1 cellular context compared by ENCODE assay signal in the genomic region with DNA sequence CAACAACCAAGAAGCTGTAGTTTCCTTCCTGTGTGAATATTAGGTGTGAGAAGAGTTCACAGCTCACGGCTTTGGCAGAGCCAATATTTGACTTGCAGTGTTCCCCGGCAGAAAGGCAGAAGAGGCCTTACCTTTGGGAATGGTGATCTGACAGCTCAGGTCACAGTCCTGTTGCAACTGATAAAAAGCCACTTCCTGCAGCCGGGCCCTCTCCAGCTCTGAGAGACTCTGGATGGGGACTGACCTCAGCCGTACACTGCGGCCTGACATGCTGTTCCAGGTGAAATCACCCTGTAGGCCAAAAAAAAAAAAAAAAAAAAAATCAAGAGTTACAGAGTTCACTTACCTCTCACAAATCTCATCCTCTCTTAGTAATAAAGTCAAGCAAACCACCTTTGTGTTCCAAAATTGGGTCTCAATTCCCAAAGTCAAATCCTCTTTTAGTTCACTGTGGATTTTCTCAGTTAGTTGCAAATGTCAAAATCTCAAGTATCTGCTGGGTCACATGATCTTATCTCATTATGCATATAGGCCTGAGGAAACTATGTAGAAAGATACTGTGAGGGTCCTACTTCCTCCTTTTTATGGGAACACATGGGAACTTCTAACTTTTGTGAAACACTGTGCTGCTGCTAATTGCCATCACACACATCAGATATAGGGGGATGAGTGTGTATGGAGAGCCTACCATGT.
A peak's percentile ranks its signal among the peaks of the same experiment; 100 is the strongest.
TF ChIP-seq lines count a peak whose summit lies in the region.

No MANE protein-coding gene starts in this region.

TF ChIP-seq in K562, 482 proteins besides CTCF, POLR2A, EP300 and RAD21 (continued from another document):
- peak; percentile 71; the same call in 1 of the 2 replicates for TF ChIP-seq ZBTB40 (IDR thresholded peaks at IDR 0.05)
- no peak for TF ChIP-seq ZBTB40 (CRISPR knock-in tag; IDR thresholded peaks at IDR 0.05)
- peak; percentile 49 for TF ChIP-seq RNF2 (IDR thresholded peaks at IDR 0.05)
- peak; percentile 52; the same call in 1 of the 2 replicates for TF ChIP-seq USF2 (CRISPR knock-in tag; IDR thresholded peaks at IDR 0.05)
- TF ChIP-seq RFX7 (CRISPR knock-in tag; IDR thresholded peaks at IDR 0.05) = no peak
- no peak for TF ChIP-seq CBX8 (IDR thresholded peaks at IDR 0.05; ENCODE audit: borderline replicate concordance, extremely low read depth, low read depth, low read length, poor library complexity, severe bottlenecking)
- TF ChIP-seq TBP (optimal IDR thresholded peaks at IDR 0.05; ENCODE audit: low read depth, low read length) = peak; percentile 43
- peak; percentile 41 for TF ChIP-seq RBBP5 (IDR thresholded peaks at IDR 0.05; ENCODE audit: borderline replicate concordance, insufficient read depth, low read length, poor library complexity, severe bottlenecking)
- TF ChIP-seq CREM (IDR thresholded peaks at IDR 0.05; ENCODE audit: low read depth) = peak; percentile 6; the same call in 1 of the 2 replicates
- TF ChIP-seq ZNF384 (IDR thresholded peaks at IDR 0.05; ENCODE audit: low read depth, low read length) = peak; percentile 81
- 0 out of 4 replicates have a peak, but pooled peaks of 1 of the 2 experiments have one; percentile 8 for TF ChIP-seq TBL1XR1 (IDR thresholded peaks at IDR 0.05; ENCODE audit: low read length in 2 of 2)
- peak in 1 of 2 experiments; percentile 28; a peak in 1 of 4 replicates for TF ChIP-seq ARNT (IDR thresholded peaks at IDR 0.05)
- peak; percentile 47; the same call in 1 of the 2 replicates for TF ChIP-seq L3MBTL2 (IDR thresholded peaks at IDR 0.05)
- TF ChIP-seq MYC (IDR thresholded peaks at IDR 0.05; ENCODE audit: low read depth, low read length) = peak; percentile 62
- TF ChIP-seq MYC (CRISPR knock-in tag; IDR thresholded peaks at IDR 0.05; ENCODE audit: borderline replicate concordance, low read depth) = no peak
- no peak for TF ChIP-seq ZNF407 (IDR thresholded peaks at IDR 0.05; ENCODE audit: low read depth)
- peak; percentile 37; the same call in 1 of the 2 replicates for TF ChIP-seq ELF1 (tag; IDR thresholded peaks at IDR 0.05)
- peak; percentile 62 for TF ChIP-seq TAL1 (IDR thresholded peaks at IDR 0.05)
- peak; percentile 38; the same call in 1 of the 2 replicates for TF ChIP-seq JUND (IDR thresholded peaks at IDR 0.05; ENCODE audit: borderline replicate concordance, low read depth, low read length)
- TF ChIP-seq JUND (tag; IDR thresholded peaks at IDR 0.05; ENCODE audit: borderline replicate concordance, low read depth, low read length) = no peak; the same call in 2 of the 3 replicates
- no peak for TF ChIP-seq OTX1 (CRISPR knock-in tag; IDR thresholded peaks at IDR 0.05)
- no peak for TF ChIP-seq ASH1L (IDR thresholded peaks at IDR 0.05; ENCODE audit: borderline replicate concordance, low read depth, partially characterized antibody)
- TF ChIP-seq GTF3C2 (IDR thresholded peaks at IDR 0.05; ENCODE audit: borderline replicate concordance, extremely low read depth, insufficient read length) = no peak
- TF ChIP-seq ZNF263 (CRISPR knock-in tag; IDR thresholded peaks at IDR 0.05; ENCODE audit: borderline replicate concordance) = peak; percentile 21; the same call in 1 of the 2 replicates
- TF ChIP-seq TRIM25 (IDR thresholded peaks at IDR 0.05; ENCODE audit: borderline replicate concordance) = no peak
- peak in 1 of 2 experiments; percentile 22; a peak in 1 of 3 replicates for TF ChIP-seq CBX3 (IDR thresholded peaks at IDR 0.05; ENCODE audit: borderline replicate concordance in 1 of 2, low read length in 2 of 2)
